Comparison of ENCODE assay signal across 14 cellular contexts in genomic region chr1:207346562-207346912, GRCh38. TPM values are rescaled to one million over a fixed set of nuclear protein-coding genes. Genes with fewer than 3 reads are reported as not detected.
A peak's percentile ranks its signal among the peaks of the same experiment; 100 is the strongest.
DNase-seq lines count a peak whose midpoint lies in the region; ATAC-seq and TF ChIP-seq lines count a peak whose summit lies in the region.
"Had no signal": no experiment of that assay in that cellular context is flagged by ENCODE, and none has a peak within 500 bp of the region (broad histone marks: within the 10 kb centered on the region; RNA-seq: fewer than 3 reads in every experiment).

No MANE protein-coding gene starts in this region.

- H3K27ac Mint-ChIP-seq in activated CD8-positive, alpha-beta memory T cell treated with anti-CD3 and anti-CD28 coated beads, Interleukin-2, amount 10 ng/mL, durations not matched to agents 7 days and 5 days = peak overlapping the region; percentile 62
- H3K27ac Mint-ChIP-seq in stimulated activated memory B cell treated with anti-CD40 and anti-IgM and Interleukin-4, amounts not matched to agents 10 μg/mL and 1 μg/mL and 100 μg/mL, for 72 hours = no peak overlapping the region

- peaks cover 89% of the 10 kb centered on the region for H3K36me3 Mint-ChIP-seq in activated CD8-positive, alpha-beta memory T cell treated with anti-CD3 and anti-CD28 coated beads, Interleukin-2, amount 10 ng/mL, durations not matched to agents 7 days and 5 days
- peaks cover 97% of the 10 kb centered on the region for H3K36me3 Mint-ChIP-seq in stimulated activated memory B cell treated with anti-CD40 and anti-IgM and Interleukin-4, amounts not matched to agents 10 μg/mL and 1 μg/mL and 100 μg/mL, for 72 hours

- H3K4me3 Mint-ChIP-seq in activated CD8-positive, alpha-beta memory T cell treated with anti-CD3 and anti-CD28 coated beads, Interleukin-2, amount 10 ng/mL, durations not matched to agents 7 days and 5 days = no peak overlapping the region
- no peak overlapping the region for H3K4me3 Mint-ChIP-seq in stimulated activated memory B cell treated with anti-CD40 and anti-IgM and Interleukin-4, amounts not matched to agents 10 μg/mL and 1 μg/mL and 100 μg/mL, for 72 hours
- H3K4me3 Mint-ChIP-seq: stimulated activated naive CD8-positive, alpha-beta T cell treated with anti-CD3 and anti-CD28 coated beads, Interleukin-15, Interleukin-2, amounts not matched to agents 100 ng/mL and 50 ng/mL, for 24 hours had no signal

- CTCF ChIA-PET in activated CD8-positive, alpha-beta memory T cell treated with anti-CD3 and anti-CD28 coated beads, Interleukin-2, amount 10 ng/mL, durations not matched to agents 7 days and 5 days (lab: Charles Lee) = interaction anchor here (1.4 kb wide), 1 partner anchor 16 kb away, joined by 4 read pairs; no protein-coding TSS in a partner anchor

- H3K4me1 Mint-ChIP-seq in activated CD8-positive, alpha-beta memory T cell treated with anti-CD3 and anti-CD28 coated beads, Interleukin-2, amount 10 ng/mL, durations not matched to agents 7 days and 5 days = peaks cover 68% of the 10 kb centered on the region
- peaks cover 77% of the 10 kb centered on the region for H3K4me1 Mint-ChIP-seq in stimulated activated memory B cell treated with anti-CD40 and anti-IgM and Interleukin-4, amounts not matched to agents 10 μg/mL and 1 μg/mL and 100 μg/mL, for 72 hours

- intact Hi-C loops in mucosa of descending colon (cut with DNase I, micrococcal nuclease) = no loop called here

- no peak overlapping the region for H3K4me3 ChIP-seq in mucosa of descending colon

- no peak for TF ChIP-seq CTCF in mucosa of descending colon (IDR thresholded peaks at IDR 0.05)

- H3K27me3 Mint-ChIP-seq in activated CD8-positive, alpha-beta memory T cell treated with anti-CD3 and anti-CD28 coated beads, Interleukin-2, amount 10 ng/mL, durations not matched to agents 7 days and 5 days = no peaks in the 10 kb centered on the region
- no peaks in the 10 kb centered on the region for H3K27me3 Mint-ChIP-seq in stimulated activated memory B cell treated with anti-CD40 and anti-IgM and Interleukin-4, amounts not matched to agents 10 μg/mL and 1 μg/mL and 100 μg/mL, for 72 hours
- H3K27me3 Mint-ChIP-seq: stimulated activated naive CD8-positive, alpha-beta T cell treated with anti-CD3 and anti-CD28 coated beads, Interleukin-15, Interleukin-2, amounts not matched to agents 100 ng/mL and 50 ng/mL, for 24 hours; T-cell had no signal

- peak; percentile 51 for ATAC-seq in activated CD8-positive, alpha-beta memory T cell treated with anti-CD3 and anti-CD28 coated beads, Interleukin-2, amount 10 ng/mL, durations not matched to agents 7 days and 5 days
- ATAC-seq in esophagus mucosa = peak; percentile 36
- ATAC-seq in mucosa of descending colon = peak; percentile 27
- ATAC-seq in stimulated activated memory B cell treated with anti-CD40 and anti-IgM and Interleukin-4, amounts not matched to agents 10 μg/mL and 1 μg/mL and 100 μg/mL, for 72 hours = no peak
- ATAC-seq: Panc1 had no signal

- no peak for DNase-seq in activated CD8-positive, alpha-beta memory T cell treated with anti-CD3 and anti-CD28 coated beads, Interleukin-2, amount 10 ng/mL, durations not matched to agents 7 days and 5 days
- DNase-seq in activated CD8-positive, alpha-beta memory T cell treated with anti-CD3 and anti-CD28 coated beads, Interleukin-2, amount 50 U/mL, for 48 hours = no peak
- DNase-seq in mucosa of descending colon (no peak), substantia nigra (lab: John Stamatoyannopoulos, UW) (no peak), AG08396 (ENCODE audit: low spot score) (no peak), KG1 (lab: John Stamatoyannopoulos, UW) (no peak)
- DNase-seq: activated naive CD4-positive, alpha-beta T cell; NCI-H1092; NCI-H774; T-cell had no signal

- no peaks in the 10 kb centered on the region for H3K36me3 ChIP-seq in mucosa of descending colon (ENCODE audit: low read depth)

- peaks cover 19% of the 10 kb centered on the region for H3K9me3 Mint-ChIP-seq in activated CD8-positive, alpha-beta memory T cell treated with anti-CD3 and anti-CD28 coated beads, Interleukin-2, amount 10 ng/mL, durations not matched to agents 7 days and 5 days (ENCODE audit: low read depth)
- H3K9me3 Mint-ChIP-seq in stimulated activated memory B cell treated with anti-CD40 and anti-IgM and Interleukin-4, amounts not matched to agents 10 μg/mL and 1 μg/mL and 100 μg/mL, for 72 hours = peaks cover 4% of the 10 kb centered on the region

- peaks cover 5% of the 10 kb centered on the region for H3K9me3 ChIP-seq in mucosa of descending colon

- H3K27ac ChIP-seq in substantia nigra (ENCODE audit: low read depth, low read length, poor library complexity, severe bottlenecking) = peak overlapping the region; percentile 14

- no peaks in the 10 kb centered on the region for H3K4me1 ChIP-seq in mucosa of descending colon (ENCODE audit: low read depth)

RNA-seq across cellular contexts. Expression of gene CD55, which starts 25.1 kb away (rescaled TPM):
- 10 to 100 TPM; 64.9 to 96.9 TPM for total RNA-seq in activated CD8-positive, alpha-beta memory T cell treated with anti-CD3 and anti-CD28 coated beads, Interleukin-2, amount 10 ng/mL, durations not matched to agents 7 days and 5 days
- total RNA-seq in esophagus mucosa = 54.1 TPM
- 10 to 100 TPM; 40.1 to 53.0 (median 50.8) TPM for total RNA-seq in mucosa of descending colon
